In genomic region chr12:65916991-65917676, GRCh38 we compare ENCODE assay signal across 1 cellular context.
TF ChIP-seq lines count a peak whose summit lies in the region.

No MANE protein-coding gene starts in this region.

TF ChIP-seq in SK-N-SH, 30 proteins besides CTCF, POLR2A, EP300 and RAD21 (continued from another document):
- TF ChIP-seq USF2 (IDR thresholded peaks at IDR 0.05; ENCODE audit: borderline replicate concordance, low read depth, low read length) (no peak), MEF2A (IDR thresholded peaks at IDR 0.05; ENCODE audit: borderline replicate concordance, low read depth) (no peak), TCF12 (IDR thresholded peaks at IDR 0.05) (no peak; the same call in 1 of the 2 replicates), NFIC (IDR thresholded peaks at IDR 0.05; ENCODE audit: borderline replicate concordance) (no peak), CHD2 (IDR thresholded peaks at IDR 0.05; ENCODE audit: low read length, partially characterized antibody) (no peak), ELF1 (IDR thresholded peaks at IDR 0.05) (no peak), SMC3 (IDR thresholded peaks at IDR 0.05; ENCODE audit: low read depth, low read length) (no peak), POLR2AphosphoS5 (IDR thresholded peaks at IDR 0.05; ENCODE audit: low read depth, low read length) (no peak; the same call in 1 of the 2 replicates), NRF1 (IDR thresholded peaks at IDR 0.05; ENCODE audit: low read depth, low read length) (no peak)
